ENCODE assay signal across 1 cellular context in genomic region chr4:77240469-77241066, GRCh38.
A peak's percentile ranks its signal among the peaks of the same experiment; 100 is the strongest.
TF ChIP-seq lines count a peak whose summit lies in the region.

No MANE protein-coding gene starts in this region.

TF ChIP-seq in K562, 482 proteins besides CTCF, POLR2A, EP300 and RAD21 (continued from another document):
- TF ChIP-seq HNRNPLL (IDR thresholded peaks at IDR 0.05; ENCODE audit: low read depth, low read length, poor library complexity, severe bottlenecking) (no peak), EHMT2 (IDR thresholded peaks at IDR 0.05) (no peak), RFX1 (IDR thresholded peaks at IDR 0.05) (no peak), HIVEP1 (CRISPR knock-in tag; IDR thresholded peaks at IDR 0.05) (no peak), XRCC5 (IDR thresholded peaks at IDR 0.05; ENCODE audit: low read depth, low read length) (no peak), ARID2 (IDR thresholded peaks at IDR 0.05) (0 out of 2 replicates have a peak, but pooled peaks have one; percentile 23), ZC3H11A (IDR thresholded peaks at IDR 0.05; ENCODE audit: low read depth, low read length) (no peak), ZFPM2 (CRISPR knock-in tag; IDR thresholded peaks at IDR 0.05) (no peak), SRSF9 (IDR thresholded peaks at IDR 0.05; ENCODE audit: borderline replicate concordance, low read depth, low read length) (no peak), STAG1 (CRISPR knock-in tag; IDR thresholded peaks at IDR 0.05; ENCODE audit: borderline replicate concordance) (peak; percentile 19; the same call in 1 of the 2 replicates), KHSRP (IDR thresholded peaks at IDR 0.05) (no peak), SREBF1 (IDR thresholded peaks at IDR 0.05; ENCODE audit: borderline replicate concordance, low read depth, low read length) (no peak), ZNF384 (IDR thresholded peaks at IDR 0.05; ENCODE audit: low read depth, low read length) (no peak)
